Comparison of ENCODE assay signal across 1 cellular context in the genomic region with DNA sequence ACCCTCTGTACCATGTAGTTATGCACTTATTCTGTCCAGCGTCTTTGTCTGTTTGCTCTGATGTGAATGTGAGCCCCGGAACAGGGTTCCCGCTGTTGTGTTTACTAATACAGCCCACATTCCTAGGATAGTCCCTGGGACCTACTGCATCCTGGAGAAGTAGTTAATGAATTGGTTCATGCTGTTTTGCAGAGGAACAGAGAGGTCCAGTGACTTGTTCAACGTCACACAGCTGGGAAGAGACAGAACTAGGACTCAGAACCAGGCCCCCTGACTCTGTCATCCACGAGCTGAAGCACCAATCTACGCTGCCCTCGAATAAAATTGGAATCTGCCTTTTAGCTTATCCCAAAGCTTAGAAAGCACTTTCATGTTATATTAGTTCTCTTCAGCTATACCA.
A peak's percentile ranks its signal among the peaks of the same experiment; 100 is the strongest.
TF ChIP-seq lines count a peak whose summit lies in the region.

No MANE protein-coding gene starts in this region.

TF ChIP-seq in HepG2, 621 proteins besides CTCF, POLR2A, EP300 and RAD21 (continued from another document):
- 0 out of 2 replicates have a peak, but pooled peaks have one; percentile 1 for TF ChIP-seq AFF4 (CRISPR knock-in tag; IDR thresholded peaks at IDR 0.05)
- TF ChIP-seq ZFP36 (IDR thresholded peaks at IDR 0.05; ENCODE audit: borderline replicate concordance, low read depth, low read length, partially characterized antibody), result peak; percentile 21
